ENCODE assay signal across 27 cellular contexts in genomic region chr7:71558806-71559205, GRCh38.
"Had no signal": no experiment of that assay in that cellular context is flagged by ENCODE, and none has a peak within 500 bp of the region (broad histone marks: within the 10 kb centered on the region; RNA-seq: fewer than 3 reads in every experiment).

No MANE protein-coding gene starts in this region.

- H3K27ac Mint-ChIP-seq: activated CD4-positive, alpha-beta T cell treated with anti-CD3 and anti-CD28 coated beads for 36 hours; activated naive CD8-positive, alpha-beta T cell; effector memory CD8-positive, alpha-beta T cell; natural killer cell; stimulated activated naive B cell treated with anti-CD40 and anti-IgM and Interleukin-4, amounts not matched to agents 10 μg/mL and 1 μg/mL and 100 μg/mL, for 72 hours; T-helper 2 cell treated with Interferon-gamma antibody and Interleukin-4, amounts not matched to agents 5 μg/mL and 100 μg/mL, for 36 hours had no signal

- H3K27me3 ChIP-seq: body of pancreas, gastroesophageal sphincter, pancreas, sigmoid colon, stomach, thyroid gland, upper lobe of left lung, vagina had no signal

- ATAC-seq: activated CD4-positive, alpha-beta T cell treated with anti-CD3 and anti-CD28 coated beads for 36 hours; body of pancreas; effector memory CD8-positive, alpha-beta T cell; gastroesophageal sphincter; left cardiac atrium; natural killer cell; pancreas; stimulated activated naive B cell treated with anti-CD40 and anti-IgM and Interleukin-4, amounts not matched to agents 10 μg/mL and 1 μg/mL and 100 μg/mL, for 72 hours had no signal

- H3K36me3 ChIP-seq: gastroesophageal sphincter, pancreas, prostate gland, sigmoid colon, stomach, thyroid gland, upper lobe of left lung, vagina had no signal

- H3K4me1 Mint-ChIP-seq: activated CD4-positive, alpha-beta T cell treated with anti-CD3 and anti-CD28 coated beads for 36 hours; natural killer cell; stimulated activated naive B cell treated with anti-CD40 and anti-IgM and Interleukin-4, amounts not matched to agents 10 μg/mL and 1 μg/mL and 100 μg/mL, for 72 hours had no signal

- H3K4me1 ChIP-seq: body of pancreas, gastroesophageal sphincter, pancreas, prostate gland, sigmoid colon, stomach, thyroid gland, upper lobe of left lung, vagina had no signal

- H3K27ac ChIP-seq: body of pancreas, coronary artery, gastroesophageal sphincter, pancreas, prostate gland, sigmoid colon, stomach, thyroid gland, upper lobe of left lung, vagina had no signal

- H3K4me3 Mint-ChIP-seq: activated CD4-positive, alpha-beta T cell treated with anti-CD3 and anti-CD28 coated beads for 36 hours; activated naive CD8-positive, alpha-beta T cell; effector memory CD8-positive, alpha-beta T cell; natural killer cell; stimulated activated naive B cell treated with anti-CD40 and anti-IgM and Interleukin-4, amounts not matched to agents 10 μg/mL and 1 μg/mL and 100 μg/mL, for 72 hours; T-helper 2 cell treated with Interferon-gamma antibody and Interleukin-4, amounts not matched to agents 5 μg/mL and 100 μg/mL, for 36 hours had no signal

- H3K4me3 ChIP-seq: body of pancreas, coronary artery, dorsolateral prefrontal cortex, gastroesophageal sphincter, pancreas, prostate gland, sigmoid colon, stomach, thyroid gland, upper lobe of left lung, vagina had no signal

- H3K27me3 Mint-ChIP-seq: activated CD4-positive, alpha-beta T cell treated with anti-CD3 and anti-CD28 coated beads for 36 hours; activated naive CD8-positive, alpha-beta T cell; effector memory CD8-positive, alpha-beta T cell; stimulated activated naive B cell treated with anti-CD40 and anti-IgM and Interleukin-4, amounts not matched to agents 10 μg/mL and 1 μg/mL and 100 μg/mL, for 72 hours had no signal

- H3K36me3 Mint-ChIP-seq: activated naive CD8-positive, alpha-beta T cell; natural killer cell; stimulated activated naive B cell treated with anti-CD40 and anti-IgM and Interleukin-4, amounts not matched to agents 10 μg/mL and 1 μg/mL and 100 μg/mL, for 72 hours had no signal

- H3K9me3 ChIP-seq: body of pancreas, gastroesophageal sphincter, pancreas, prostate gland, sigmoid colon, stomach, thyroid gland, upper lobe of left lung, vagina had no signal

- DNase-seq: activated CD4-positive, alpha-beta T cell treated with anti-CD3 and anti-CD28 coated beads for 36 hours; activated CD4-positive, CD25-positive, alpha-beta regulatory T cell; activated CD8-positive, alpha-beta memory T cell treated with anti-CD3 and anti-CD28 coated beads for 24 hours; activated effector memory CD4-positive, alpha-beta T cell treated with Interleukin-2 at 50 U/mL for 16 hours; activated naive CD4-positive, alpha-beta T cell treated with Interleukin-2 at 50 U/mL for 16 hours; body of pancreas; dorsolateral prefrontal cortex; effector memory CD8-positive, alpha-beta T cell; hippocampal formation; left cardiac atrium; natural killer cell; pancreas; retina; sigmoid colon; small intestine; stimulated activated CD4-positive, alpha-beta T cell treated with anti-CD3 and anti-CD28 coated beads, Interleukin-1b, Interleukin-23, amount 100 ng/mL, for 48 hours; stimulated activated naive B cell treated with anti-CD40 and anti-IgM and Interleukin-4, amounts not matched to agents 10 μg/mL and 1 μg/mL and 100 μg/mL, for 72 hours; stomach; T-helper 1 cell; thyroid gland; upper lobe of left lung had no signal
